12 cellular contexts compared by ENCODE assay signal in the genomic region with DNA sequence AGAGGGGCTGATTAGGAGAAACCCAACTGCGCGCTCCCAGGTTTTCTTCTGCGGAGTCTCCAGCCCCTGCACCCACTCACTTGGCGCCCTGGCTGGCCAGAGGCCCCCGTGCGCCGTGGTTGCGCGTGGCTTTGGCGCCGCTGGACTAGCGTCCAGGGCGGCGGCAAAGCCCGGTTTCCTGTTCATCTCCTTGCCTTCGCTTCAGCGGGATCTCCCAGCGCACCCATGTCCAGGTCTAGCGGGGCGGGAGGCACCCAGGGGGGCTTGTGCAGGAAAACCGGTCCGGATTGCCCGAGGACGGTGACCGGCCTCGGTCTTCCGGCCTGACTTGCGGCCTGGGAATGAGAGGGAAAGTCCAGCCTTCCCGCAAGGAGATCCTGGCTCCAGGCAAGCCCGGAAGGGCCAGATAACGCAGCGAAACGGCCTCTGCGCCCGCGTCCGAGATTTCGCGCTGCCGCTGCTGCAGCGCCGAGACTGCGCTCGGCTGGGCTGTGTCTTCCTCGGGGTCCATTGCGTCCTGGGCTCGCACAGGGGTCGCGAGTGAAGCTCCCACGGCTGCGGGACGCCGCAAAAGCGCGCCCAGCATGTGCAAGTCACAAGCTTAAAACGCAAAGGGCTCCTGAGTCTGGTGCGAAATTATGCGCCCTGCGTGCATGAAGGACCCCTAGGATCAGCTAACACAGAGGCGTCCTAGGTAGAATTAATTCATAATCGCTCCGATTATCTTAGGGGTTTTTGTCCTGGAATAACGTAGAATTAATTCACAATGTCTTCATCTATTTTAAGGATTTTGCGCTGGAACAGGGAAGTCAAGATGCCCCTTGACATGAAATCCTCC. TPM values are rescaled to one million over a fixed set of nuclear protein-coding genes. Genes with fewer than 3 reads are reported as not detected.
DNase-seq lines count a peak whose midpoint lies in the region; ATAC-seq and TF ChIP-seq lines count a peak whose summit lies in the region.
"Had no signal": no experiment of that assay in that cellular context is flagged by ENCODE, and none has a peak within 500 bp of the region (broad histone marks: within the 10 kb centered on the region; RNA-seq: fewer than 3 reads in every experiment).

No MANE protein-coding gene starts in this region.

- no peak overlapping the region for H3K27ac Mint-ChIP-seq in nephron progenitor cell
- H3K27ac Mint-ChIP-seq: CD14-positive monocyte, memory B cell had no signal

- ATAC-seq in GM21576 (IDR thresholded peaks at IDR 0.05; ENCODE audit: unreplicated experiment) = no peak

- H3K4me3 Mint-ChIP-seq in nephron progenitor cell = peak overlapping the region; percentile 66
- H3K4me3 Mint-ChIP-seq: memory B cell had no signal

- no peaks in the 10 kb centered on the region for H3K9me3 Mint-ChIP-seq in nephron progenitor cell
- H3K9me3 Mint-ChIP-seq: memory B cell had no signal

- H3K4me3 ChIP-seq in AG10803 (ENCODE audit: low read length) = peak overlapping the region; percentile 40
- H3K4me3 ChIP-seq in fibroblast of villous mesenchyme (ENCODE audit: low read depth, low read length) = peak overlapping the region; percentile 96

- peaks cover 31% of the 10 kb centered on the region for H3K4me1 Mint-ChIP-seq in nephron progenitor cell

- in situ Hi-C loops in GM13976 (cut with MboI; ENCODE audit: low sequenced_read_pairs, unreplicated experiment) = loop anchor here (25.0 kb wide), 3 partner anchors 179 to 704 kb away; no protein-coding TSS in a partner anchor

- peaks cover 95% of the 10 kb centered on the region for H3K27me3 Mint-ChIP-seq in nephron progenitor cell (ENCODE audit: low read depth, poor library complexity)

- DNase-seq in AG10803 (ENCODE audit: low read depth) (peak; percentile 24), RPMI7951 (ENCODE audit: low read depth) (peak; percentile 71), fibroblast of villous mesenchyme (ENCODE audit: low read depth) (peak; percentile 69), nephron progenitor cell (no peak), GM13976 (ENCODE audit: low spot score) (no peak), NCI-H510A (lab: John Stamatoyannopoulos, UW) (no peak), epidermal melanocyte (ENCODE audit: insufficient read length, low spot score) (no peak)
- DNase-seq: MM.1S, NCI-H510A treated with DMSO at 0.1 percent for 48 hours had no signal

- no peak for TF ChIP-seq CTCF in AG10803 (conservative IDR thresholded peaks at IDR 0.05; ENCODE audit: low read length)
- no peak for TF ChIP-seq CTCF in fibroblast of villous mesenchyme (IDR thresholded peaks at IDR 0.05; ENCODE audit: insufficient read depth, low read depth, low read length)
- no peak for TF ChIP-seq CTCF in nephron progenitor cell (IDR thresholded peaks at IDR 0.05)
- no peak for TF ChIP-seq CTCF in GM13976 (IDR thresholded peaks at IDR 0.05; ENCODE audit: borderline replicate concordance, control extremely low read depth, extremely low read depth, insufficient read depth, missing control alignments)

- no peaks in the 10 kb centered on the region for H3K36me3 Mint-ChIP-seq in nephron progenitor cell (ENCODE audit: low read depth)
- H3K36me3 Mint-ChIP-seq: memory B cell had no signal

RNA-seq across cellular contexts. Expression of a gene that starts 5.7 kb away (rescaled TPM):
- 2.1 and 3.0 TPM in 2 replicates for total RNA-seq in RPMI7951 (2014; rRNA removed; shearing (Covaris generic))
- total RNA-seq in fibroblast of villous mesenchyme = 5.2 and 10.3 TPM in 2 replicates

RNA-seq across cellular contexts. Expression of a gene that starts 39.0 kb away (rescaled TPM):
- 6.1 and 8.8 TPM in 2 replicates for total RNA-seq in RPMI7951 (2014; rRNA removed; shearing (Covaris generic))
- total RNA-seq in fibroblast of villous mesenchyme = 11.6 and 14.7 TPM in 2 replicates

RNA-seq across cellular contexts. Expression of a gene that starts 50.6 kb away (rescaled TPM):
- total RNA-seq in RPMI7951 (2014; rRNA removed; shearing (Covaris generic)) = 1.3 and 1.6 TPM in 2 replicates
- 0.64 TPM in 1 of 2 replicates, not detected in the other for total RNA-seq in fibroblast of villous mesenchyme

Comparison
In these comparisons a context has a peak if more than half of its experiments do, and no peak if none do; other contexts are left out.
1. DNase-seq: peak in AG10803 (single experiment), RPMI7951 (single experiment) and fibroblast of villous mesenchyme (single experiment); none in nephron progenitor cell (single experiment), GM13976 (single experiment), NCI-H510A (single experiment) and epidermal melanocyte (single experiment).